1 cellular context compared by ENCODE assay signal in genomic region chr3:87335931-87336330, GRCh38.
TF ChIP-seq lines count a peak whose summit lies in the region.

No MANE protein-coding gene starts in this region.

TF ChIP-seq in HCT116, 20 proteins besides CTCF, POLR2A, EP300 and RAD21:
- TF ChIP-seq EZH2phosphoT487 (IDR thresholded peaks at IDR 0.05; ENCODE audit: borderline replicate concordance), result no peak
- TF ChIP-seq TCF7L2 (IDR thresholded peaks at IDR 0.05; ENCODE audit: borderline replicate concordance, extremely low read depth, insufficient read depth, insufficient read length), result no peak
- TF ChIP-seq ZBTB33 (IDR thresholded peaks at IDR 0.05; ENCODE audit: extremely low read depth, insufficient replicate concordance, low read length), result no peak
- TF ChIP-seq MAX (IDR thresholded peaks at IDR 0.05), result no peak
- TF ChIP-seq CEBPB (IDR thresholded peaks at IDR 0.05; ENCODE audit: low read depth), result no peak
